19 cellular contexts compared by ENCODE assay signal in genomic region chr4:79827283-79827682, GRCh38.
A peak's percentile ranks its signal among the peaks of the same experiment; 100 is the strongest.
DNase-seq lines count a peak whose midpoint lies in the region; FAIRE-seq and TF ChIP-seq lines count a peak whose summit lies in the region.
"Had no signal": no experiment of that assay in that cellular context is flagged by ENCODE, and none has a peak within 500 bp of the region (broad histone marks: within the 10 kb centered on the region; RNA-seq: fewer than 3 reads in every experiment).

No MANE protein-coding gene starts in this region.

- no peaks in the 10 kb centered on the region for H3K9me3 ChIP-seq in H1 (ENCODE audit: insufficient read depth in 2 of 2, low read depth in 1 of 2, low read length in 1 of 2)
- H3K9me3 ChIP-seq: BE2C, Caco-2 had no signal

- H3K4me3 ChIP-seq in H1 (ENCODE audit: extremely low read depth in 1 of 4, insufficient read depth in 2 of 4, low read depth in 3 of 4, low read length in 4 of 4) (no peak overlapping the region), mesendoderm (ENCODE audit: low read length) (no peak overlapping the region)

- no peaks in the 10 kb centered on the region for H3K79me1 ChIP-seq in H1 (ENCODE audit: low read depth, low read length)
- no peaks in the 10 kb centered on the region for H3K79me1 ChIP-seq in mesendoderm (ENCODE audit: low read length)

- H3K36me3 ChIP-seq in H1 (ENCODE audit: control insufficient read depth in 2 of 4, insufficient read depth in 4 of 4, low read length in 3 of 4) (no peaks in the 10 kb centered on the region), mesendoderm (ENCODE audit: control insufficient read depth, insufficient read depth, low read length) (no peaks in the 10 kb centered on the region)
- H3K36me3 ChIP-seq: BE2C had no signal

- DNase-seq in NCI-H82 treated with DMSO at 0.1 percent for 48 hours (lab: John Stamatoyannopoulos, UW; ENCODE audit: unreplicated experiment) (peak; percentile 57), H1 (ENCODE audit: low read depth in 1 of 2, low spot score in 2 of 2) (no peak), mesendoderm (peak; percentile 38), T-helper 1 cell (no peak), DMS53 treated with DMSO at 0.1 percent for 48 hours (lab: John Stamatoyannopoulos, UW; ENCODE audit: unreplicated experiment) (no peak)
- no peak for DNase-seq in NK-92 treated with Interleukin-12 subunit alpha and Interleukin-12 subunit beta, amount 100 ng/mL, for 24 hours (lab: John Stamatoyannopoulos, UW)
- DNase-seq: ACHN; BE2C; C1 segment of cervical spinal cord; Caco-2; CD4-positive, CD25-positive, alpha-beta regulatory T cell; DMS79; GDM1; GOT3; H9 had no signal

- no peak overlapping the region for H3K27ac ChIP-seq in H1 (ENCODE audit: low read depth, low read length)
- no peak overlapping the region for H3K27ac ChIP-seq in mesendoderm (ENCODE audit: low read depth, low read length)

- H2BK12ac ChIP-seq in H1 (ENCODE audit: low read depth, low read length), result no peak overlapping the region

- H2BK20ac ChIP-seq in H1 (ENCODE audit: low read length), result no peak overlapping the region

- FAIRE-seq in H1 (lab: Jason Lieb, UNC), result no peak
- FAIRE-seq: A204.1, GM12892, GM18507, HTR-8/SVneo had no signal

- H3K4ac ChIP-seq in H1 (replicated peaks; ENCODE audit: insufficient read length, low read depth, low read length) (no peak overlapping the region), mesendoderm (ENCODE audit: low read depth, low read length) (no peak overlapping the region)

- H4K91ac ChIP-seq in H1 (replicated peaks; ENCODE audit: insufficient read length, low read length), result no peak overlapping the region

- 85% methylated on average over 5 of the region's 5 CpGs; no CpG with 5 or more reads in 1 of the 2 experiments for WGBS in H1 (ENCODE audit: extremely low coverage in 1 of 2, insufficient coverage in 1 of 2, insufficient read length in 1 of 2, insufficient replicate concordance in 2 of 2, low coverage in 1 of 2, low lambda C conversion rate in 2 of 2, missing lambda C conversion rate in 1 of 2), 2 experiments
- WGBS in mesendoderm (ENCODE audit: extremely low coverage, insufficient coverage, low lambda C conversion rate), result no CpG with 5 or more reads among the region's 5 CpGs

- H3K18ac ChIP-seq in H1 (ENCODE audit: extremely low read depth, low read length) (no peak overlapping the region), mesendoderm (ENCODE audit: low read length) (no peak overlapping the region)

- H3K23me2 ChIP-seq in H1 (ENCODE audit: low read depth, low read length), result no peaks in the 10 kb centered on the region

- H3K27me3 ChIP-seq in H1 (replicated peaks in 1 of 4; ENCODE audit: control insufficient read depth in 3 of 4, extremely low read depth in 1 of 4, insufficient read depth in 3 of 4, low read length in 3 of 4) (no peaks in the 10 kb centered on the region), mesendoderm (ENCODE audit: insufficient read depth, low read length, poor library complexity) (no peaks in the 10 kb centered on the region)
- H3K27me3 ChIP-seq: BE2C had no signal

- CTCF ChIA-PET in H1 (lab: Charles Lee; ENCODE audit: partially characterized antibody), result no interaction called here

- no peak for TF ChIP-seq EP300 in H1 (IDR thresholded peaks at IDR 0.05; ENCODE audit: borderline replicate concordance in 1 of 2, low read depth in 2 of 2, low read length in 2 of 2)

- H3K4me2 ChIP-seq in H1 (ENCODE audit: insufficient read depth in 1 of 2, low read depth in 2 of 2, low read length in 2 of 2), result no peak overlapping the region
- H3K4me2 ChIP-seq in mesendoderm (ENCODE audit: low read length), result no peak overlapping the region

- H2AK5ac ChIP-seq in H1 (ENCODE audit: low read depth, low read length) (no peak overlapping the region), mesendoderm (ENCODE audit: low read length) (no peak overlapping the region)

- POLR2A ChIA-PET in H1 (lab: Charles Lee; ENCODE audit: partially characterized antibody), result no interaction called here

- no peak overlapping the region for H3K14ac ChIP-seq in H1 (ENCODE audit: insufficient read length)

- H4K8ac ChIP-seq in H1 (ENCODE audit: extremely low read depth, insufficient read depth, low read length), result no peak overlapping the region
- H4K8ac ChIP-seq in mesendoderm (ENCODE audit: low read depth, low read length), result no peak overlapping the region

- 0 out of 7 replicates have a peak, but pooled peaks cover 0 to 1% (median 0%) of the 10 kb centered on the region in 4 experiments for H3K4me1 ChIP-seq in H1 (replicated peaks in 1 of 4; ENCODE audit: control insufficient read depth in 3 of 4, insufficient read depth in 4 of 4, low read length in 3 of 4)
- H3K4me1 ChIP-seq in mesendoderm (ENCODE audit: control insufficient read depth, low read depth, low read length), result no peaks in the 10 kb centered on the region
- H3K4me1 ChIP-seq: Caco-2 had no signal

- no peak overlapping the region for H3K23ac ChIP-seq in H1 (ENCODE audit: insufficient read length)
- no peak overlapping the region for H3K23ac ChIP-seq in mesendoderm (ENCODE audit: low read length)

- 0 out of 2 replicates have a peak overlapping the region, but pooled peaks have one; percentile 5 for H2AFZ ChIP-seq in H1 (ENCODE audit: low read length)

- H3K9ac ChIP-seq in H1 (replicated peaks in 1 of 4; ENCODE audit: extremely low read depth in 1 of 4, low read depth in 3 of 4, low read length in 3 of 4) (no peak overlapping the region), mesendoderm (ENCODE audit: low read length) (no peak overlapping the region)

- H4K5ac ChIP-seq in H1 (ENCODE audit: insufficient read length, low read depth, low read length) (no peak overlapping the region), mesendoderm (ENCODE audit: low read length) (no peak overlapping the region)

- H3K79me2 ChIP-seq in H1 (ENCODE audit: control insufficient read depth in 1 of 2, insufficient read depth in 2 of 2, low read length in 2 of 2) (no peaks in the 10 kb centered on the region), mesendoderm (ENCODE audit: control insufficient read depth, insufficient read depth, low read length) (no peaks in the 10 kb centered on the region)

- H2BK5ac ChIP-seq in H1 (ENCODE audit: low read depth, low read length) (no peak overlapping the region), mesendoderm (ENCODE audit: low read length) (no peak overlapping the region)

- H4K20me1 ChIP-seq in H1 (replicated peaks in 1 of 2; ENCODE audit: control insufficient read depth in 1 of 2, insufficient read depth in 2 of 2, low read length in 2 of 2), result no peaks in the 10 kb centered on the region

- no peak overlapping the region for H3K56ac ChIP-seq in H1 (replicated peaks; ENCODE audit: insufficient read length, low read depth, low read length)
- no peak overlapping the region for H3K56ac ChIP-seq in mesendoderm (ENCODE audit: low read length)

- TF ChIP-seq RAD21 in H1 (IDR thresholded peaks at IDR 0.05 in 1 of 2, conservative IDR thresholded peaks at IDR 0.05 in 1 of 2; ENCODE audit: low read depth in 2 of 2, low read length in 2 of 2), result no peak

- H2BK120ac ChIP-seq in H1 (replicated peaks; ENCODE audit: low read depth, low read length) (no peak overlapping the region), mesendoderm (ENCODE audit: low read depth, low read length) (no peak overlapping the region)

- no peak overlapping the region for H2BK15ac ChIP-seq in H1 (ENCODE audit: low read length)
- H2BK15ac ChIP-seq in mesendoderm (replicated peaks; ENCODE audit: low read depth), result no peak overlapping the region

- no peak for TF ChIP-seq CTCF in H1 (IDR thresholded peaks at IDR 0.05; ENCODE audit: control extremely low read depth in 1 of 3, insufficient read depth in 1 of 3, low read depth in 1 of 3, low read length in 3 of 3)

- TF ChIP-seq POLR2A in H1 (IDR thresholded peaks at IDR 0.05; ENCODE audit: control extremely low read depth in 1 of 2, low read depth in 2 of 2, low read length in 2 of 2), result no peak

TF ChIP-seq in H1, 55 proteins besides CTCF, POLR2A, EP300 and RAD21 (continues in another document):
- TF ChIP-seq USF2 (IDR thresholded peaks at IDR 0.05; ENCODE audit: low read length) (no peak), ATF2 (IDR thresholded peaks at IDR 0.05; ENCODE audit: low read length) (no peak), KDM4A (IDR thresholded peaks at IDR 0.05; ENCODE audit: low read depth, low read length, severe bottlenecking) (no peak), GTF2F1 (IDR thresholded peaks at IDR 0.05; ENCODE audit: borderline replicate concordance, low read depth, low read length) (no peak), SP4 (IDR thresholded peaks at IDR 0.05; ENCODE audit: low read length) (no peak), E2F6 (IDR thresholded peaks at IDR 0.05) (no peak), PHF8 (conservative IDR thresholded peaks at IDR 0.05; ENCODE audit: low read depth, low read length) (no peak), MAX (IDR thresholded peaks at IDR 0.05) (no peak), NANOG (IDR thresholded peaks at IDR 0.05; ENCODE audit: insufficient read depth, low read depth, low read length, poor library complexity, severe bottlenecking) (no peak)

Comparison
In these comparisons a context has a peak if more than half of its experiments do, and no peak if none do; other contexts are left out.
1. DNase-seq: peak in NCI-H82 treated with DMSO at 0.1 percent for 48 hours (single experiment) and mesendoderm (single experiment); none in H1 (0 of 2), T-helper 1 cell (0 of 5), NK-92 treated with Interleukin-12 subunit alpha and Interleukin-12 subunit beta, amount 100 ng/mL, for 24 hours (single experiment) and DMS53 treated with DMSO at 0.1 percent for 48 hours (single experiment).